ENCODE assay signal across 9 cellular contexts in genomic region chr7:65006094-65006992, GRCh38. TPM values are rescaled to one million over a fixed set of nuclear protein-coding genes. Genes with fewer than 3 reads are reported as not detected.
DNase-seq lines count a peak whose midpoint lies in the region; ATAC-seq, FAIRE-seq and TF ChIP-seq lines count a peak whose summit lies in the region.
"Had no signal": no experiment of that assay in that cellular context is flagged by ENCODE, and none has a peak within 500 bp of the region (broad histone marks: within the 10 kb centered on the region; RNA-seq: fewer than 3 reads in every experiment).

Gene ERV3-1, minus strand, starts transcription at chr7:65006687. Its CDS starts 13,661 bp downstream, at chr7:64993026.

- H3K4me3 ChIP-seq in AG09309 (ENCODE audit: control insufficient read depth, low read depth, low read length) (peak within 1 kb of the TSS; percentile 90), kidney (ENCODE audit: low read length in 2 of 2) (peak within 1 kb of the TSS; percentile 73 to 78)

- ATAC-seq in GM19023 (IDR thresholded peaks at IDR 0.05; ENCODE audit: unreplicated experiment): peak; percentile 100
- ATAC-seq in HG03280 (IDR thresholded peaks at IDR 0.05; ENCODE audit: unreplicated experiment): peak; percentile 100

- H3K9me3 ChIP-seq in kidney (ENCODE audit: control insufficient read depth in 1 of 2, low read length in 2 of 2): no peaks in the 10 kb centered on the region

- peak within 1 kb of the TSS; percentile 64 to 89 for H3K27ac ChIP-seq in kidney (ENCODE audit: low read depth in 2 of 2, low read length in 2 of 2)

- intact Hi-C loops in kidney (cut with DNase I): no loop called here

- peak within 1 kb of the TSS; percentile 14 to 86 for H3K9ac ChIP-seq in kidney (ENCODE audit: low read length in 2 of 2)

- no peaks in the 10 kb centered on the region for H3K36me3 ChIP-seq in kidney (ENCODE audit: control insufficient read depth in 1 of 2, insufficient read depth in 2 of 2, low read length in 2 of 2)

- TF ChIP-seq CTCF in AG09309 (IDR thresholded peaks at IDR 0.05; ENCODE audit: control insufficient read depth, insufficient read depth, low read depth, low read length, missing control alignments): no peak
- no peak for TF ChIP-seq CTCF in kidney (IDR thresholded peaks at IDR 0.05; ENCODE audit: borderline replicate concordance, extremely low read depth, insufficient read depth)

- peaks cover 0 to 5% of the 10 kb centered on the region in 2 donors for H3K4me1 ChIP-seq in kidney (ENCODE audit: control insufficient read depth in 1 of 2, insufficient read depth in 1 of 2, low read depth in 1 of 2, low read length in 2 of 2)

- peak; percentile 82 for FAIRE-seq in kidney (lab: Jason Lieb, UNC)
- FAIRE-seq: colon had no signal

- peak; percentile 76 for DNase-seq in AG09309 (ENCODE audit: low read depth)
- DNase-seq in NCI-H446 treated with DMSO at 0.1 percent for 48 hours (lab: John Stamatoyannopoulos, UW): peak; percentile 73
- peak; percentile 85 for DNase-seq in activated CD4-positive, CD25-positive, alpha-beta regulatory T cell treated with anti-CD3 and anti-CD28 coated beads, Interleukin-2, amount 50 U/mL, for 72 hours
- DNase-seq in cerebellum (ENCODE audit: low spot score): peak; percentile 94
- DNase-seq in kidney: peak; percentile 98
- peak; percentile 93 for DNase-seq in stimulated activated CD4-positive, alpha-beta T cell treated with anti-CD3 and anti-CD28 coated beads, Interleukin-15, amount 100 ng/mL, for 24 hours

RNA-seq across cellular contexts. Expression of gene ERV3-1, which starts in this region (rescaled TPM):
- total RNA-seq in cerebellum (52.9 TPM), kidney (15.2 TPM)
- polyA plus RNA-seq in kidney (ENCODE audit: insufficient read depth, low read depth, low replicate concordance): 6.5 TPM

Comparison
In these comparisons a context has a peak if more than half of its experiments do, and no peak if none do; other contexts are left out.
1. Peak in every context shown above with its lines: DNase-seq, ATAC-seq, H3K4me3 ChIP-seq and H3K27ac ChIP-seq.